Comparison of ENCODE assay signal across 9 cellular contexts in the genomic region with DNA sequence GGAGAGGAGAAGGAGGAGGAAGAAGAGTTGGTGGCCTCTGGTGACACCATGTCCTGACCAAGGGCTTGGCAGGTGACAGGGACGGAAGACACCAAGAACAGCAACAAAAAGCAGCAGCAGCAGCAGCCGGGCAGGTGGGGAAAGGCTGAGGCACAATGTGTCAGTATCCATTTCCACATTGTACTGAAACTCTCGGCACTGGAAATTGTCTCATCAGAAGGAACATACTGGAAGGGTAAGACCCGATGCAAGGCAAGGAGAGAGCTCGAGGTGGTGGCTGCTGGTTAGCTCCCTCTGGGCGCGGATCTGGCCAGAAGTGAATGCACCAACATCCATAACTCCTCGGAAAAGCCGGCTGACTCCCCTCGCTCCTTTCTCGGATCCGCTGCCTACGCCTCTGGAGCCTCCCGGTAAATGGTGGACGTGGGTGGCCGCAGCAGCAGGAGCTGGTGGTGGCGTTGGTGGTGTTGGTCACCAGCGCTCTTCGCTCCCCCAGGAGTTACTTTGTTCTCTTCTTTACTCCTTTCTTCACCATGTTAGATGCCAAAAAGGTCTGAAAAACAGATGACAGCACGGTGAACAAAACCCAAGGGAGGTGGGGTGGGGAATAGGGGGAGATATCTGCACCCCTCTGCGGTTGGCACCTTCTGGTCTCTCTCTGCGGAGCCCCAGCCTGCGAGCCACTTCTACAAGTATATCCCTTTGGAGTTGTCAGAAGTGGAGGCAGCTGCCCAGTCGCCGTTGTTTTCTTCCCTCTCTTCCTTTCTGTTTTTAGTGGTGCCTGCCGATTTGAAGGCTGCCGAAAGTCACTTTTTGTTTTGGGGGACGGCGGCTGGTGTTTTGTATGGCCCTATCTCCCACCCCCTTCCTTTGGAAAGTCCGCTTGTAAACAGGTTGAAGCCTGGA. TPM values are rescaled to one million over a fixed set of nuclear protein-coding genes. Genes with fewer than 3 reads are reported as not detected.
DNase-seq lines count a peak whose midpoint lies in the region; ATAC-seq and TF ChIP-seq lines count a peak whose summit lies in the region.
"Had no signal": no experiment of that assay in that cellular context is flagged by ENCODE, and none has a peak within 500 bp of the region (broad histone marks: within the 10 kb centered on the region; RNA-seq: fewer than 3 reads in every experiment).

No MANE protein-coding gene starts in this region.

- no peaks in the 10 kb centered on the region for H3K9me3 Mint-ChIP-seq in MCF 10A (ENCODE audit: unreplicated experiment)
- H3K9me3 Mint-ChIP-seq: T-helper 1 cell treated with Interleukin-12 subunit alpha and Interleukin-12 subunit beta and Interleukin-4 antibody, amounts not matched to agents 30 μg/mL and 1 μg/mL, for 36 hours had no signal

- no peak overlapping the region for H3K9ac ChIP-seq in liver (ENCODE audit: low read depth in 1 of 2, low read length in 2 of 2)

- no peaks in the 10 kb centered on the region for H3K9me3 ChIP-seq in liver (ENCODE audit: control insufficient read depth in 4 of 4, low read length in 3 of 4)
- no peaks in the 10 kb centered on the region for H3K9me3 ChIP-seq in tibial artery

- WGBS in liver: 5% methylated on average over 30 of the region's 30 CpGs

- H3K4me1 Mint-ChIP-seq in MCF 10A (ENCODE audit: insufficient read depth, unreplicated experiment): peaks cover 6% of the 10 kb centered on the region

- CTCF ChIA-PET in MCF 10A (lab: Yijun Ruan, JAX): interaction anchor here (0.6 kb wide), 2 partner anchors 350 to 603 kb away, joined by 3 read pairs; no protein-coding TSS in a partner anchor

- peaks cover 12% of the 10 kb centered on the region for H3K27me3 Mint-ChIP-seq in MCF 10A (ENCODE audit: insufficient read depth, unreplicated experiment)

- H3K4me3 Mint-ChIP-seq in MCF 10A (ENCODE audit: unreplicated experiment): peak overlapping the region; percentile 67
- H3K4me3 Mint-ChIP-seq: T-helper 1 cell treated with Interleukin-12 subunit alpha and Interleukin-12 subunit beta and Interleukin-4 antibody, amounts not matched to agents 30 μg/mL and 1 μg/mL, for 36 hours had no signal

- peak; percentile 1 for DNase-seq in M059J (ENCODE audit: low read depth)
- DNase-seq in MCF 10A (ENCODE audit: unreplicated experiment): no peak
- DNase-seq in tibial artery: peak in 1 of 2 donors; percentile 67
- DNase-seq in NCI-H1417 treated with DMSO at 0.1 percent for 48 hours (lab: John Stamatoyannopoulos, UW): no peak
- no peak for DNase-seq in NCI-H2171 (lab: John Stamatoyannopoulos, UW)

- H3K4me3 ChIP-seq in liver (ENCODE audit: low read depth in 1 of 3, low read length in 3 of 3) (peak overlapping the region in 2 of 3 donors; percentile 27 to 35), tibial artery (peak overlapping the region; percentile 51 to 60)

- H3K27me3 ChIP-seq in liver (ENCODE audit: control insufficient read depth in 4 of 4, insufficient read depth in 4 of 4, low read length in 3 of 4) (peaks cover 0 to 31% (median 3%) of the 10 kb centered on the region in 4 donors), tibial artery (peaks cover 0 to 6% of the 10 kb centered on the region in 2 donors)

- H3K27ac Mint-ChIP-seq in MCF 10A (ENCODE audit: low read depth, unreplicated experiment): no peak overlapping the region
- H3K27ac Mint-ChIP-seq: T-helper 1 cell treated with Interleukin-12 subunit alpha and Interleukin-12 subunit beta and Interleukin-4 antibody, amounts not matched to agents 30 μg/mL and 1 μg/mL, for 36 hours had no signal

- intact Hi-C loops in MCF 10A (cut with micrococcal nuclease): no loop called here
- intact Hi-C loops in tibial artery (cut with DNase I; ENCODE audit: low total_unique reads): no loop called here

- ATAC-seq in GM18861 (IDR thresholded peaks at IDR 0.05; ENCODE audit: unreplicated experiment): no peak

- no peak for TF ChIP-seq RAD21 in liver (IDR thresholded peaks at IDR 0.05)

- H3K36me3 Mint-ChIP-seq in MCF 10A (ENCODE audit: insufficient read depth, unreplicated experiment): no peaks in the 10 kb centered on the region

- H3K4me1 ChIP-seq in liver (ENCODE audit: control insufficient read depth in 4 of 4, insufficient read depth in 4 of 4, low read length in 3 of 4) (peaks cover 5 to 22% (median 14%) of the 10 kb centered on the region in 4 donors), tibial artery (peaks cover 0 to 26% (median 16%) of the 10 kb centered on the region in 4 donors)

- H3K36me3 ChIP-seq in liver (ENCODE audit: control insufficient read depth in 4 of 4, insufficient read depth in 3 of 4, low read depth in 1 of 4, low read length in 3 of 4) (no peaks in the 10 kb centered on the region), tibial artery (no peaks in the 10 kb centered on the region)

- BruUV-seq in MCF 10A (replicated peaks; lab: Mats Ljungman, UMichigan): no TSS peak

- POLR2A ChIA-PET in MCF 10A (lab: Yijun Ruan, JAX): no interaction called here

- H3K27ac ChIP-seq in liver (ENCODE audit: low read depth in 1 of 2, low read length in 2 of 2): no peak overlapping the region
- H3K27ac ChIP-seq in tibial artery: peak overlapping the region; percentile 24 to 54

- TF ChIP-seq CTCF in MCF 10A (IDR thresholded peaks at IDR 0.05; ENCODE audit: unreplicated experiment): no peak
- TF ChIP-seq CTCF in liver (IDR thresholded peaks at IDR 0.05; ENCODE audit: low read depth, low read length, missing input control): no peak
- TF ChIP-seq CTCF in tibial artery (IDR thresholded peaks at IDR 0.05): no peak

TF ChIP-seq in liver, 16 proteins besides CTCF, POLR2A, EP300 and RAD21:
- TF ChIP-seq EGR1 (IDR thresholded peaks at IDR 0.05; ENCODE audit: low read depth in 2 of 2): no peak
- TF ChIP-seq, protein P1, sequence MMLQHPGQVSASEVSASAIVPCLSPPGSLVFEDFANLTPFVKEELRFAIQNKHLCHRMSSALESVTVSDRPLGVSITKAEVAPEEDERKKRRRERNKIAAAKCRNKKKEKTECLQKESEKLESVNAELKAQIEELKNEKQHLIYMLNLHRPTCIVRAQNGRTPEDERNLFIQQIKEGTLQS (IDR thresholded peaks at IDR 0.05): no peak
- TF ChIP-seq, protein P2, sequence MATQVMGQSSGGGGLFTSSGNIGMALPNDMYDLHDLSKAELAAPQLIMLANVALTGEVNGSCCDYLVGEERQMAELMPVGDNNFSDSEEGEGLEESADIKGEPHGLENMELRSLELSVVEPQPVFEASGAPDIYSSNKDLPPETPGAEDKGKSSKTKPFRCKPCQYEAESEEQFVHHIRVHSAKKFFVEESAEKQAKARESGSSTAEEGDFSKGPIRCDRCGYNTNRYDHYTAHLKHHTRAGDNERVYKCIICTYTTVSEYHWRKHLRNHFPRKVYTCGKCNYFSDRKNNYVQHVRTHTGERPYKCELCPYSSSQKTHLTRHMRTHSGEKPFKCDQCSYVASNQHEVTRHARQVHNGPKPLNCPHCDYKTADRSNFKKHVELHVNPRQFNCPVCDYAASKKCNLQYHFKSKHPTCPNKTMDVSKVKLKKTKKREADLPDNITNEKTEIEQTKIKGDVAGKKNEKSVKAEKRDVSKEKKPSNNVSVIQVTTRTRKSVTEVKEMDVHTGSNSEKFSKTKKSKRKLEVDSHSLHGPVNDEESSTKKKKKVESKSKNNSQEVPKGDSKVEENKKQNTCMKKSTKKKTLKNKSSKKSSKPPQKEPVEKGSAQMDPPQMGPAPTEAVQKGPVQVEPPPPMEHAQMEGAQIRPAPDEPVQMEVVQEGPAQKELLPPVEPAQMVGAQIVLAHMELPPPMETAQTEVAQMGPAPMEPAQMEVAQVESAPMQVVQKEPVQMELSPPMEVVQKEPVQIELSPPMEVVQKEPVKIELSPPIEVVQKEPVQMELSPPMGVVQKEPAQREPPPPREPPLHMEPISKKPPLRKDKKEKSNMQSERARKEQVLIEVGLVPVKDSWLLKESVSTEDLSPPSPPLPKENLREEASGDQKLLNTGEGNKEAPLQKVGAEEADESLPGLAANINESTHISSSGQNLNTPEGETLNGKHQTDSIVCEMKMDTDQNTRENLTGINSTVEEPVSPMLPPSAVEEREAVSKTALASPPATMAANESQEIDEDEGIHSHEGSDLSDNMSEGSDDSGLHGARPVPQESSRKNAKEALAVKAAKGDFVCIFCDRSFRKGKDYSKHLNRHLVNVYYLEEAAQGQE (IDR thresholded peaks at IDR 0.05): no peak

RNA-seq across cellular contexts. Expression of a gene that starts 0.5 kb away (rescaled TPM):
- total RNA-seq in M059J (2014; rRNA removed; shearing (Covaris generic)): not detected in 2 replicates
- total RNA-seq in MCF 10A (2022) (not detected in 2 replicates), liver (under 1 TPM; 0.25 to 0.61 TPM)
- polyA plus RNA-seq in liver: under 1 TPM in 1 of 2 donors, not detected in 1; 0.12 TPM
- total RNA-seq: glomerular endothelial cell had no signal

Comparison
In these comparisons a context has a peak if more than half of its experiments do, and no peak if none do; other contexts are left out.
1. H3K27ac ChIP-seq: peak in tibial artery (2 of 2); none in liver (0 of 2).